17 cellular contexts compared by ENCODE assay signal in the genomic region with DNA sequence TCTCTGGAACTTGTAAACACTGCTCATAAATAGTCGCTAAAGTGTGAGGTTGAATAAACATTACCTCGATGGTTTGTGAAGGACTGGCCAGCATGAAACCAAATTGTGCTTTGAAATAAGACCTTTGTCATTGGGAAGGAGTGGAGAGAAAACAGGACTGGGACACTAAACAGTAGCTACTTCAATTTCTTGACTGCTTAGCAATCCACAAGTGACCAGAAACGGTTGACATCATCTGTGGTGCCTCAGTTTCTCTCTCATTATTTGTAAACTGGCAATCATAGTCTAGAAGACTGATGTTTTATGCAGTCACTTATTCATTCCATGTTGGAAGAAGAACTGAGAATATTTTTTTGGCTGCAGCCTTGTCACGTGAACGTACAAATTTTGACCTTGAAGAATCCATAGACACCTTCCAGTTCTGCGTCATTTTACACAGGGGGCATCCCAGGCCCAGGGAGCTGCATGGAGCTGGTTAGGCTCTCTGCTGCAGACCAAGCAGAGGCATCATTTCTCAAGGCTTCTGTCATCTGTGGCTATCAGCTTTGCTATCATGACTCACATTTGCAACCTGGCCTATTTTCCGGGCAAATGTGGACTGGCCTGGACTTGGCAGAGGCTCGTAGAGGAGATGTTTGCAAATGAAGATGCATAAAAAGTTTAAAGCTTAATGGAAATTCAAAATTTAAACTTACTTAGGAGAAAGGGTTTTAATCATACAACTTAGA.
DNase-seq lines count a peak whose midpoint lies in the region; ATAC-seq lines count a peak whose summit lies in the region.
"Had no signal": no experiment of that assay in that cellular context is flagged by ENCODE, and none has a peak within 500 bp of the region (broad histone marks: within the 10 kb centered on the region; RNA-seq: fewer than 3 reads in every experiment).

No MANE protein-coding gene starts in this region.

- peak; percentile 13 for ATAC-seq in activated CD8-positive, alpha-beta memory T cell treated with anti-CD3 and anti-CD28 coated beads, Interleukin-2, amount 10 ng/mL, durations not matched to agents 7 days and 5 days
- no peak for ATAC-seq in T-helper 17 cell
- ATAC-seq in stimulated activated memory B cell treated with anti-CD40 and anti-IgM and Interleukin-4, amounts not matched to agents 10 μg/mL and 1 μg/mL and 100 μg/mL, for 72 hours = no peak
- no peak for ATAC-seq in GM19452 (IDR thresholded peaks at IDR 0.05; ENCODE audit: unreplicated experiment)
- ATAC-seq: right cardiac atrium had no signal

- no peaks in the 10 kb centered on the region for H3K9me3 ChIP-seq in T-helper 17 cell (ENCODE audit: control insufficient read depth, low read length, poor library complexity, severe bottlenecking)
- H3K9me3 ChIP-seq: colonic mucosa, left ventricle myocardium inferior had no signal

- peak overlapping the region; percentile 62 for H3K4me3 Mint-ChIP-seq in activated CD8-positive, alpha-beta memory T cell treated with anti-CD3 and anti-CD28 coated beads, Interleukin-2, amount 10 ng/mL, durations not matched to agents 7 days and 5 days
- H3K4me3 Mint-ChIP-seq in T-helper 17 cell = peak overlapping the region; percentile 84
- peak overlapping the region; percentile 52 for H3K4me3 Mint-ChIP-seq in stimulated activated memory B cell treated with anti-CD40 and anti-IgM and Interleukin-4, amounts not matched to agents 10 μg/mL and 1 μg/mL and 100 μg/mL, for 72 hours

- no peaks in the 10 kb centered on the region for H3K27me3 Mint-ChIP-seq in activated CD8-positive, alpha-beta memory T cell treated with anti-CD3 and anti-CD28 coated beads, Interleukin-2, amount 10 ng/mL, durations not matched to agents 7 days and 5 days
- H3K27me3 Mint-ChIP-seq in T-helper 17 cell = no peaks in the 10 kb centered on the region
- no peaks in the 10 kb centered on the region for H3K27me3 Mint-ChIP-seq in stimulated activated memory B cell treated with anti-CD40 and anti-IgM and Interleukin-4, amounts not matched to agents 10 μg/mL and 1 μg/mL and 100 μg/mL, for 72 hours

- peak overlapping the region; percentile 90 for H3K27ac Mint-ChIP-seq in activated CD8-positive, alpha-beta memory T cell treated with anti-CD3 and anti-CD28 coated beads, Interleukin-2, amount 10 ng/mL, durations not matched to agents 7 days and 5 days
- peak overlapping the region; percentile 100 for H3K27ac Mint-ChIP-seq in T-helper 17 cell
- peak overlapping the region; percentile 75 for H3K27ac Mint-ChIP-seq in stimulated activated memory B cell treated with anti-CD40 and anti-IgM and Interleukin-4, amounts not matched to agents 10 μg/mL and 1 μg/mL and 100 μg/mL, for 72 hours

- CTCF ChIA-PET in activated CD8-positive, alpha-beta memory T cell treated with anti-CD3 and anti-CD28 coated beads, Interleukin-2, amount 10 ng/mL, durations not matched to agents 7 days and 5 days (lab: Charles Lee) = interaction anchor here (0.6 to 0.7 kb wide), 2 partner anchors 9 to 583 kb away, joined by 3 read pairs; no protein-coding TSS in a partner anchor

- DNase-seq in activated CD8-positive, alpha-beta memory T cell treated with anti-CD3 and anti-CD28 coated beads, Interleukin-2, amount 10 ng/mL, durations not matched to agents 7 days and 5 days = no peak
- DNase-seq in activated CD8-positive, alpha-beta memory T cell treated with anti-CD3 and anti-CD28 coated beads, Interleukin-2, amount 50 U/mL, for 48 hours = no peak
- no peak for DNase-seq in T-helper 17 cell
- peak; percentile 4 for DNase-seq in effector CD4-positive, alpha-beta T cell
- DNase-seq in iPS-NIHi11 (ENCODE audit: low spot score) = no peak
- DNase-seq in activated CD4-positive, CD25-positive, alpha-beta regulatory T cell (lab: John Stamatoyannopoulos, UW) = no peak
- DNase-seq: activated CD8-positive, alpha-beta memory T cell treated with anti-CD3 and anti-CD28 coated beads for 24 hours; amniotic stem cell; colonic mucosa; GOT3; hippocampal formation; left ventricle myocardium inferior; NCI-H2107; right cardiac atrium; stimulated activated CD4-positive, alpha-beta T cell treated with anti-CD3 and anti-CD28 coated beads, Interleukin-2, amount 100 ng/mL, for 48 hours had no signal

- H3K36me3 Mint-ChIP-seq in activated CD8-positive, alpha-beta memory T cell treated with anti-CD3 and anti-CD28 coated beads, Interleukin-2, amount 10 ng/mL, durations not matched to agents 7 days and 5 days = peaks cover 3% of the 10 kb centered on the region
- H3K36me3 Mint-ChIP-seq in T-helper 17 cell (ENCODE audit: low read depth) = peaks cover 2% of the 10 kb centered on the region
- no peaks in the 10 kb centered on the region for H3K36me3 Mint-ChIP-seq in stimulated activated memory B cell treated with anti-CD40 and anti-IgM and Interleukin-4, amounts not matched to agents 10 μg/mL and 1 μg/mL and 100 μg/mL, for 72 hours

- peaks cover 52% of the 10 kb centered on the region for H3K4me1 Mint-ChIP-seq in activated CD8-positive, alpha-beta memory T cell treated with anti-CD3 and anti-CD28 coated beads, Interleukin-2, amount 10 ng/mL, durations not matched to agents 7 days and 5 days
- peaks cover 65% of the 10 kb centered on the region for H3K4me1 Mint-ChIP-seq in T-helper 17 cell
- H3K4me1 Mint-ChIP-seq in stimulated activated memory B cell treated with anti-CD40 and anti-IgM and Interleukin-4, amounts not matched to agents 10 μg/mL and 1 μg/mL and 100 μg/mL, for 72 hours = peaks cover 34% of the 10 kb centered on the region

- peaks cover 2% of the 10 kb centered on the region for H3K9me3 Mint-ChIP-seq in activated CD8-positive, alpha-beta memory T cell treated with anti-CD3 and anti-CD28 coated beads, Interleukin-2, amount 10 ng/mL, durations not matched to agents 7 days and 5 days (ENCODE audit: low read depth)
- H3K9me3 Mint-ChIP-seq in stimulated activated memory B cell treated with anti-CD40 and anti-IgM and Interleukin-4, amounts not matched to agents 10 μg/mL and 1 μg/mL and 100 μg/mL, for 72 hours = peaks cover 3% of the 10 kb centered on the region
